Comparison of ENCODE assay signal across 1 cellular context in genomic region chr6:30907758-30908591, GRCh38.
TF ChIP-seq lines count a peak whose summit lies in the region.

TSS of gene GTF2H4 (plus strand) at chr6:30908207.

TF ChIP-seq in HEK293, 187 proteins besides CTCF, POLR2A, EP300 and RAD21 (continued from another document):
- no peak for TF ChIP-seq ZNF169 (tag by site-specific recombination; IDR thresholded peaks at IDR 0.05)
- TF ChIP-seq ZFP3 (tag by site-specific recombination; IDR thresholded peaks at IDR 0.05; ENCODE audit: low read depth): 0 out of 2 replicates have a peak, but pooled peaks have one; percentile 53
- no peak; the same call in 1 of the 2 replicates for TF ChIP-seq ZNF768 (tag by site-specific recombination; IDR thresholded peaks at IDR 0.05)
- no peak for TF ChIP-seq HOXC10 (CRISPR knock-in tag; IDR thresholded peaks at IDR 0.05)
- 0 out of 2 replicates have a peak, but pooled peaks have one; percentile 85 for TF ChIP-seq ZNF184 (tag by site-specific recombination; IDR thresholded peaks at IDR 0.05)
- TF ChIP-seq ZNF658 (tag by site-specific recombination; IDR thresholded peaks at IDR 0.05): no peak
- TF ChIP-seq ZBTB44 (tag by site-specific recombination; IDR thresholded peaks at IDR 0.05): peak; percentile 66
- TF ChIP-seq PRDM4 (tag by site-specific recombination; IDR thresholded peaks at IDR 0.05): peak; percentile 95
- TF ChIP-seq, protein P1, sequence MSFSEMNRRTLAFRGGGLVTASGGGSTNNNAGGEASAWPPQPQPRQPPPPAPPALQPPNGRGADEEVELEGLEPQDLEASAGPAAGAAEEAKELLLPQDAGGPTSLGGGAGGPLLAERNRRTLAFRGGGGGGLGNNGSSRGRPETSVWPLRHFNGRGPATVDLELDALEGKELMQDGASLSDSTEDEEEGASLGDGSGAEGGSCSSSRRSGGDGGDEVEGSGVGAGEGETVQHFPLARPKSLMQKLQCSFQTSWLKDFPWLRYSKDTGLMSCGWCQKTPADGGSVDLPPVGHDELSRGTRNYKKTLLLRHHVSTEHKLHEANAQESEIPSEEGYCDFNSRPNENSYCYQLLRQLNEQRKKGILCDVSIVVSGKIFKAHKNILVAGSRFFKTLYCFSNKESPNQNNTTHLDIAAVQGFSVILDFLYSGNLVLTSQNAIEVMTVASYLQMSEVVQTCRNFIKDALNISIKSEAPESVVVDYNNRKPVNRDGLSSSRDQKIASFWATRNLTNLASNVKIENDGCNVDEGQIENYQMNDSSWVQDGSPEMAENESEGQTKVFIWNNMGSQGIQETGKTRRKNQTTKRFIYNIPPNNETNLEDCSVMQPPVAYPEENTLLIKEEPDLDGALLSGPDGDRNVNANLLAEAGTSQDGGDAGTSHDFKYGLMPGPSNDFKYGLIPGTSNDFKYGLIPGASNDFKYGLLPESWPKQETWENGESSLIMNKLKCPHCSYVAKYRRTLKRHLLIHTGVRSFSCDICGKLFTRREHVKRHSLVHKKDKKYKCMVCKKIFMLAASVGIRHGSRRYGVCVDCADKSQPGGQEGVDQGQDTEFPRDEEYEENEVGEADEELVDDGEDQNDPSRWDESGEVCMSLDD (tag by site-specific recombination; IDR thresholded peaks at IDR 0.05): peak; percentile 93
- no peak for TF ChIP-seq ZNF473 (tag by site-specific recombination; IDR thresholded peaks at IDR 0.05)
- no peak for TF ChIP-seq GFI1B (tag by site-specific recombination; IDR thresholded peaks at IDR 0.05)
- TF ChIP-seq ZNF140 (tag by site-specific recombination; IDR thresholded peaks at IDR 0.05): no peak
- TF ChIP-seq INSM2 (tag by site-specific recombination; IDR thresholded peaks at IDR 0.05): peak; percentile 88; the same call in 1 of the 2 replicates
- TF ChIP-seq, protein P2, sequence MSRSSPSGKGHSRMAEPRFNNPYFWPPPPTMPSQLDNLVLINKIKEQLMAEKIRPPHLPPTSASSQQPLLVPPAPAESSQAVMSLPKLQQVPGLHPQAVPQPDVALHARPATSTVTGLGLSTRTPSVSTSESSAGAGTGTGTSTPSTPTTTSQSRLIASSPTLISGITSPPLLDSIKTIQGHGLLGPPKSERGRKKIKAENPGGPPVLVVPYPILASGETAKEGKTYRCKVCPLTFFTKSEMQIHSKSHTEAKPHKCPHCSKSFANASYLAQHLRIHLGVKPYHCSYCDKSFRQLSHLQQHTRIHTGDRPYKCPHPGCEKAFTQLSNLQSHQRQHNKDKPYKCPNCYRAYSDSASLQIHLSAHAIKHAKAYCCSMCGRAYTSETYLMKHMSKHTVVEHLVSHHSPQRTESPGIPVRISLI (tag by site-specific recombination; IDR thresholded peaks at IDR 0.05): peak; percentile 57; the same call in 1 of the 2 replicates
- 0 out of 2 replicates have a peak, but pooled peaks have one; percentile 23 for TF ChIP-seq HOXD13 (CRISPR knock-in tag; IDR thresholded peaks at IDR 0.05; ENCODE audit: borderline replicate concordance)
